ENCODE assay signal across 18 cellular contexts in genomic region chr12:25553083-25553482, GRCh38. TPM values are rescaled to one million over a fixed set of nuclear protein-coding genes. Genes with fewer than 3 reads are reported as not detected.
DNase-seq lines count a peak whose midpoint lies in the region; ATAC-seq, FAIRE-seq and TF ChIP-seq lines count a peak whose summit lies in the region.
"Had no signal": no experiment of that assay in that cellular context is flagged by ENCODE, and none has a peak within 500 bp of the region (broad histone marks: within the 10 kb centered on the region; RNA-seq: fewer than 3 reads in every experiment).

Gene LMNTD1 (minus strand): TSS chr12:25553283. CDS start chr12:25552959, 324 bp downstream.

- intact Hi-C loops in PC-9 (cut with micrococcal nuclease; ENCODE audit: unreplicated experiment) = no loop called here

- H3K9me3 ChIP-seq in PC-9 (ENCODE audit: insufficient read depth, low read depth) = no peaks in the 10 kb centered on the region

- no peaks in the 10 kb centered on the region for H3K9me2 ChIP-seq in PC-9 (ENCODE audit: insufficient read depth)

- BruUV-seq in PC-9 (replicated peaks; lab: Mats Ljungman, UMichigan) = no TSS peak

- H3K4me3 ChIP-seq in bronchial epithelial cell (ENCODE audit: low read depth, low read length) (no peak within 1 kb of the TSS), PC-9 (no peak within 1 kb of the TSS)
- H3K4me3 ChIP-seq: cardiac muscle cell had no signal

- H3K36me3 ChIP-seq in bronchial epithelial cell (ENCODE audit: control insufficient read depth, insufficient read depth, low read length) = no peaks in the 10 kb centered on the region
- H3K36me3 ChIP-seq in PC-9 (ENCODE audit: low read depth) = no peaks in the 10 kb centered on the region
- H3K36me3 ChIP-seq: cardiac muscle cell had no signal

- no peak within 1 kb of the TSS for H2AFZ ChIP-seq in PC-9

- H3F3A ChIP-seq in PC-9 (ENCODE audit: insufficient read depth, low read depth) = no peaks in the 10 kb centered on the region; the same call in 1 of the 2 replicates

- POLR2A ChIA-PET in PC-9 (lab: Charles Lee; ENCODE audit: unreplicated experiment) = interaction anchor here (0.7 kb wide), 1 partner anchor 403 kb away, joined by 4 read pairs; no protein-coding TSS in a partner anchor

- H3K4me2 ChIP-seq in PC-9 = no peak within 1 kb of the TSS

- H3K27me3 ChIP-seq in bronchial epithelial cell (ENCODE audit: control insufficient read depth, insufficient read depth, low read length) = no peaks in the 10 kb centered on the region
- no peaks in the 10 kb centered on the region for H3K27me3 ChIP-seq in PC-9 (ENCODE audit: insufficient read depth, low read depth)
- H3K27me3 ChIP-seq: cardiac muscle cell had no signal

- H3K4me1 ChIP-seq in PC-9 (replicated peaks; ENCODE audit: insufficient read depth) = no peaks in the 10 kb centered on the region

- no peaks in the 10 kb centered on the region for H4K20me1 ChIP-seq in PC-9 (ENCODE audit: insufficient read depth)

- CTCF ChIA-PET in PC-9 (lab: Charles Lee) = no interaction called here

- H3K79me2 ChIP-seq in PC-9 (ENCODE audit: low read depth) = no peaks in the 10 kb centered on the region

- no peak for TF ChIP-seq CTCF in AG09319 (IDR thresholded peaks at IDR 0.05; ENCODE audit: low read depth, low read length)
- TF ChIP-seq CTCF in bronchial epithelial cell (IDR thresholded peaks at IDR 0.05; ENCODE audit: insufficient read depth, low read length, severe bottlenecking) = no peak
- TF ChIP-seq CTCF in PC-9 (conservative IDR thresholded peaks at IDR 0.05) = no peak

- FAIRE-seq in HTR-8/SVneo (lab: Jason Lieb, UNC) (peak; percentile 36), bronchial epithelial cell (lab: Jason Lieb, UNC) (no peak)
- FAIRE-seq: urothelium cell line had no signal

- H3K27ac ChIP-seq in PC-9 = no peak within 1 kb of the TSS
- H3K27ac ChIP-seq: cardiac muscle cell had no signal

- DNase-seq in AG09319 (ENCODE audit: extremely low read depth, low read depth) (peak; percentile 32), HTR-8/SVneo (ENCODE audit: insufficient read length, low spot score) (no peak), bronchial epithelial cell (ENCODE audit: low read depth) (peak; percentile 16), kidney glomerular epithelial cell (lab: John Stamatoyannopoulos, UW) (peak; percentile 56), HK-2 (ENCODE audit: unreplicated experiment) (no peak), PC-9 (no peak)
- DNase-seq in effector CD8-positive, alpha-beta T cell (lab: John Stamatoyannopoulos, UW) = no peak
- DNase-seq: activated CD4-positive, alpha-beta T cell treated with anti-CD3 and anti-CD28 coated beads, Interleukin-2, amount 50 U/mL, for 4 hours; C1 segment of cervical spinal cord; NCI-H1436; NCI-H748 treated with DMSO at 0.1 percent for 48 hours; posterior cingulate gyrus; T1000 had no signal

- ATAC-seq in GM18498 (IDR thresholded peaks at IDR 0.05; ENCODE audit: unreplicated experiment) = no peak
- ATAC-seq: activated T-helper 17 cell treated with anti-CD3 and anti-CD28 coated beads, Interleukin-2, amount 50 U/mL, for 72 hours had no signal

RNA-seq across cellular contexts. Expression of gene LMNTD1, which starts in this region (rescaled TPM):
- 0.13 TPM in 1 of 2 replicates, not detected in the other for total RNA-seq in bronchial epithelial cell
- total RNA-seq in PC-9 (2021) = not detected in 2 replicates
- total RNA-seq: activated T-helper 17 cell treated with anti-CD3 and anti-CD28 coated beads, Interleukin-2, amount 50 U/mL, for 72 hours; cardiac muscle cell; mononuclear cell had no signal

Comparison
In these comparisons a context has a peak if more than half of its experiments do, and no peak if none do; other contexts are left out.
1. Peak in DNase-seq in bronchial epithelial cell; RNA of the gene not detected or under 1 TPM.
2. DNase-seq: peak in AG09319 (single experiment) and kidney glomerular epithelial cell (single experiment); none in HTR-8/SVneo (single experiment), HK-2 (single experiment), PC-9 (0 of 2) and effector CD8-positive, alpha-beta T cell (single experiment).